ENCODE assay signal across 2 cellular contexts in genomic region chr2:163205696-163206267, GRCh38.
TF ChIP-seq lines count a peak whose summit lies in the region.

No MANE protein-coding gene starts in this region.

TF ChIP-seq in GM23338, 12 proteins besides CTCF, POLR2A, EP300 and RAD21 (continued from another document):
- TF ChIP-seq ETS1 (IDR thresholded peaks at IDR 0.05) (no peak), ZNF331 (CRISPR knock-in tag; IDR thresholded peaks at IDR 0.05; ENCODE audit: low read depth) (no peak), EZH2phosphoT487 (IDR thresholded peaks at IDR 0.05; ENCODE audit: unreplicated experiment) (no peak), STAT1 (IDR thresholded peaks at IDR 0.05; ENCODE audit: unreplicated experiment) (no peak), NANOG (IDR thresholded peaks at IDR 0.05; ENCODE audit: borderline replicate concordance) (no peak), ZNF114 (CRISPR knock-in tag; IDR thresholded peaks at IDR 0.05) (no peak), JUNB (IDR thresholded peaks at IDR 0.05; ENCODE audit: unreplicated experiment) (no peak)
- TF ChIP-seq, protein P1, sequence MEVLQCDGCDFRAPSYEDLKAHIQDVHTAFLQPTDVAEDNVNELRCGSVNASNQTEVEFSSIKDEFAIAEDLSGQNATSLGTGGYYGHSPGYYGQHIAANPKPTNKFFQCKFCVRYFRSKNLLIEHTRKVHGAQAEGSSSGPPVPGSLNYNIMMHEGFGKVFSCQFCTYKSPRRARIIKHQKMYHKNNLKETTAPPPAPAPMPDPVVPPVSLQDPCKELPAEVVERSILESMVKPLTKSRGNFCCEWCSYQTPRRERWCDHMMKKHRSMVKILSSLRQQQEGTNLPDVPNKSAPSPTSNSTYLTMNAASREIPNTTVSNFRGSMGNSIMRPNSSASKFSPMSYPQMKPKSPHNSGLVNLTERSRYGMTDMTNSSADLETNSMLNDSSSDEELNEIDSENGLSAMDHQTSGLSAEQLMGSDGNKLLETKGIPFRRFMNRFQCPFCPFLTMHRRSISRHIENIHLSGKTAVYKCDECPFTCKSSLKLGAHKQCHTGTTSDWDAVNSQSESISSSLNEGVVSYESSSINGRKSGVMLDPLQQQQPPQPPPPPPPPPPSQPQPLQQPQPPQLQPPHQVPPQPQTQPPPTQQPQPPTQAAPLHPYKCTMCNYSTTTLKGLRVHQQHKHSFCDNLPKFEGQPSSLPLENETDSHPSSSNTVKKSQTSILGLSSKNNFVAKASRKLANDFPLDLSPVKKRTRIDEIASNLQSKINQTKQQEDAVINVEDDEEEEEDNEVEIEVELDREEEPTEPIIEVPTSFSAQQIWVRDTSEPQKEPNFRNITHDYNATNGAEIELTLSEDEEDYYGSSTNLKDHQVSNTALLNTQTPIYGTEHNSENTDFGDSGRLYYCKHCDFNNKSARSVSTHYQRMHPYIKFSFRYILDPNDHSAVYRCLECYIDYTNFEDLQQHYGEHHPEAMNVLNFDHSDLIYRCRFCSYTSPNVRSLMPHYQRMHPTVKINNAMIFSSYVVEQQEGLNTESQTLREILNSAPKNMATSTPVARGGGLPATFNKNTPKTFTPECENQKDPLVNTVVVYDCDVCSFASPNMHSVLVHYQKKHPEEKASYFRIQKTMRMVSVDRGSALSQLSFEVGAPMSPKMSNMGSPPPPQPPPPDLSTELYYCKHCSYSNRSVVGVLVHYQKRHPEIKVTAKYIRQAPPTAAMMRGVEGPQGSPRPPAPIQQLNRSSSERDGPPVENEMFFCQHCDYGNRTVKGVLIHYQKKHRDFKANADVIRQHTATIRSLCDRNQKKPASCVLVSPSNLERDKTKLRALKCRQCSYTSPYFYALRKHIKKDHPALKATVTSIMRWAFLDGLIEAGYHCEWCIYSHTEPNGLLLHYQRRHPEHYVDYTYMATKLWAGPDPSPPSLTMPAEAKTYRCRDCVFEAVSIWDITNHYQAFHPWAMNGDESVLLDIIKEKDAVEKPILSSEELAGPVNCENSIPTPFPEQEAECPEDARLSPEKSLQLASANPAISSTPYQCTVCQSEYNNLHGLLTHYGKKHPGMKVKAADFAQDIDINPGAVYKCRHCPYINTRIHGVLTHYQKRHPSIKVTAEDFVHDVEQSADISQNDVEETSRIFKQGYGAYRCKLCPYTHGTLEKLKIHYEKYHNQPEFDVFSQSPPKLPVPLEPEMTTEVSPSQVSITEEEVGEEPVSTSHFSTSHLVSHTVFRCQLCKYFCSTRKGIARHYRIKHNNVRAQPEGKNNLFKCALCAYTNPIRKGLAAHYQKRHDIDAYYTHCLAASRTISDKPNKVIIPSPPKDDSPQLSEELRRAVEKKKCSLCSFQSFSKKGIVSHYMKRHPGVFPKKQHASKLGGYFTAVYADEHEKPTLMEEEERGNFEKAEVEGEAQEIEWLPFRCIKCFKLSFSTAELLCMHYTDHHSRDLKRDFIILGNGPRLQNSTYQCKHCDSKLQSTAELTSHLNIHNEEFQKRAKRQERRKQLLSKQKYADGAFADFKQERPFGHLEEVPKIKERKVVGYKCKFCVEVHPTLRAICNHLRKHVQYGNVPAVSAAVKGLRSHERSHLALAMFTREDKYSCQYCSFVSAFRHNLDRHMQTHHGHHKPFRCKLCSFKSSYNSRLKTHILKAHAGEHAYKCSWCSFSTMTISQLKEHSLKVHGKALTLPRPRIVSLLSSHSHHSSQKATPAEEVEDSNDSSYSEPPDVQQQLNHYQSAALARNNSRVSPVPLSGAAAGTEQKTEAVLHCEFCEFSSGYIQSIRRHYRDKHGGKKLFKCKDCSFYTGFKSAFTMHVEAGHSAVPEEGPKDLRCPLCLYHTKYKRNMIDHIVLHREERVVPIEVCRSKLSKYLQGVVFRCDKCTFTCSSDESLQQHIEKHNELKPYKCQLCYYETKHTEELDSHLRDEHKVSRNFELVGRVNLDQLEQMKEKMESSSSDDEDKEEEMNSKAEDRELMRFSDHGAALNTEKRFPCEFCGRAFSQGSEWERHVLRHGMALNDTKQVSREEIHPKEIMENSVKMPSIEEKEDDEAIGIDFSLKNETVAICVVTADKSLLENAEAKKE (CRISPR knock-in tag; IDR thresholded peaks at IDR 0.05), result no peak

TF ChIP-seq in HepG2, 621 proteins besides CTCF, POLR2A, EP300 and RAD21:
- no peak for TF ChIP-seq ARID4A (CRISPR knock-in tag; IDR thresholded peaks at IDR 0.05; ENCODE audit: borderline replicate concordance)
- peak; percentile 95 for TF ChIP-seq CREB1 (IDR thresholded peaks at IDR 0.05)
- TF ChIP-seq CREB1 (CRISPR knock-in tag; IDR thresholded peaks at IDR 0.05), result no peak
- TF ChIP-seq NONO (IDR thresholded peaks at IDR 0.05), result no peak
- no peak for TF ChIP-seq NONO (CRISPR knock-in tag; conservative IDR thresholded peaks at IDR 0.05)
- peak; percentile 96 for TF ChIP-seq ATF7 (IDR thresholded peaks at IDR 0.05)
- TF ChIP-seq ATF7 (CRISPR knock-in tag; IDR thresholded peaks at IDR 0.05), result no peak
